In the genomic region with DNA sequence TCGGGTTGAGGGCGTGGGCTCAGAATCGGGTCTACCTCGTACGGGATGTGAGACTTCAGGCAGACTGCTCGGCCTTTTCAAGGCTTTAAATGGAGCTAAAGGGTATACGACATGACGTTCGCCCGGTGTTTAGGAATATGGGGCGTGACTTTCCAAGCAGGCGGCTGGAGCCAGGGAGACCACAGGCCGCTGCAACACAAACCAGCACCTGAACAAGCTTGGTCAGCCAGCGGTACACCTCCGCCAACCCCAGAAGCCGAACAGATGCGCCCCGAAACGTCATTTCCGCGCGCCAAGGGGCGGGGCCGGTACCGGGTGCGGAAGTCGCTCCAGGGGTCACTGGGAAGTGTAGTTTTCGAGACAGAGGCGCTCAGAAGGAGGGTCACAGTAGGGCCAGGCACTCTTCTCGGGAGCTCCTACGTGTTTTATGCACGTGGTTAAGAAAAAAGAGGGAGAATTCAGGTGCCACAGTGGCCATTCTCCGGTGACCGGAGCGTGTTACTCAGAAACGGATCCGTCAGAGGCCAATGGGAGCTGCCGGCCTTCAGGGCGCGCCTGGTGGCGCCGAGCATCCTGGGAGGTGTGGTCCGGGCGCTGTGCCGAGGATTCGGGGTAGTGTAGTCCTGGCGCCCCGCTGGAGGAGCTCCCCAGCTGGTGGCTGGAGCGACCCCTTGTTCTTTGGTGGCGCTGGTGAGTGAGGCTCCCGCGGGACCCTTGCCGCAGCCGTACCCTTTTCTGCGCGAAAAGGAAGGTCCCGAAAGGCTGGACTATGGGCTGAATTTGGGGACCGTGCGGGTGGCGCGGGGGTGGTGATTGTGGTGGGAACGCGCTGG, we compare ENCODE assay signal across 1 cellular context.
TF ChIP-seq lines count a peak whose summit lies in the region.

A gene (plus strand): TSS at position 613 of the 833 bp plus-strand sequence. CDS start 17,160 bp downstream, outside the sequence.

TF ChIP-seq in HepG2, 621 proteins besides CTCF, POLR2A, EP300 and RAD21 (continued from another document and continues in another):
- TF ChIP-seq MBD4 (IDR thresholded peaks at IDR 0.05; ENCODE audit: borderline replicate concordance, low read length) (no peak), ZNF841 (CRISPR knock-in tag; IDR thresholded peaks at IDR 0.05; ENCODE audit: borderline replicate concordance) (no peak), RBAK (CRISPR knock-in tag; IDR thresholded peaks at IDR 0.05) (peak; percentile 24; the same call in 1 of the 2 replicates), ZSCAN29 (CRISPR knock-in tag; conservative IDR thresholded peaks at IDR 0.05) (peak; percentile 94), ZNF441 (CRISPR knock-in tag; IDR thresholded peaks at IDR 0.05; ENCODE audit: borderline replicate concordance) (peak; percentile 48; the same call in 1 of the 2 replicates), ZNF614 (CRISPR knock-in tag; IDR thresholded peaks at IDR 0.05; ENCODE audit: borderline replicate concordance) (peak; percentile 62; the same call in 1 of the 2 replicates), TARDBP (CRISPR knock-in tag; IDR thresholded peaks at IDR 0.05) (peak; percentile 55), ZNF672 (CRISPR knock-in tag; IDR thresholded peaks at IDR 0.05) (no peak), GZF1 (CRISPR knock-in tag; IDR thresholded peaks at IDR 0.05) (peak; percentile 87), DR1 (CRISPR knock-in tag; IDR thresholded peaks at IDR 0.05) (peak; percentile 61; the same call in 1 of the 2 replicates), ZNF564 (CRISPR knock-in tag; IDR thresholded peaks at IDR 0.05) (no peak), ARNT (IDR thresholded peaks at IDR 0.05) (no peak), ZNF607 (CRISPR knock-in tag; IDR thresholded peaks at IDR 0.05; ENCODE audit: borderline replicate concordance) (peak; percentile 65), MLLT10 (CRISPR knock-in tag; IDR thresholded peaks at IDR 0.05) (no peak), HOXD1 (CRISPR knock-in tag; IDR thresholded peaks at IDR 0.05) (peak; percentile 91), RAD51 (IDR thresholded peaks at IDR 0.05; ENCODE audit: borderline replicate concordance) (no peak), RNF2 (conservative IDR thresholded peaks at IDR 0.05; ENCODE audit: low read depth) (no peak; the same call in 1 of the 2 replicates), PLRG1 (conservative IDR thresholded peaks at IDR 0.05) (no peak), ZNF567 (CRISPR knock-in tag; IDR thresholded peaks at IDR 0.05; ENCODE audit: borderline replicate concordance) (peak; percentile 41), TCF7 (IDR thresholded peaks at IDR 0.05; ENCODE audit: low read depth) (no peak), NR2C2 (CRISPR knock-in tag; IDR thresholded peaks at IDR 0.05; ENCODE audit: borderline replicate concordance) (peak; percentile 96), STAT5B (CRISPR knock-in tag; IDR thresholded peaks at IDR 0.05) (0 out of 2 replicates have a peak, but pooled peaks have one; percentile 43), MEIS2 (CRISPR knock-in tag; IDR thresholded peaks at IDR 0.05) (peak; percentile 54; the same call in 1 of the 2 replicates), FOXO1 (CRISPR knock-in tag; IDR thresholded peaks at IDR 0.05) (peak; percentile 20; the same call in 1 of the 2 replicates), NFE2 (CRISPR knock-in tag; IDR thresholded peaks at IDR 0.05) (no peak), GFI1 (CRISPR knock-in tag; IDR thresholded peaks at IDR 0.05; ENCODE audit: borderline replicate concordance) (peak; percentile 85), ZNF83 (CRISPR knock-in tag; IDR thresholded peaks at IDR 0.05; ENCODE audit: borderline replicate concordance) (peak; percentile 30; the same call in 1 of the 2 replicates), ZNF350 (CRISPR knock-in tag; IDR thresholded peaks at IDR 0.05; ENCODE audit: borderline replicate concordance, low read depth) (peak; percentile 99), CCAR2 (optimal IDR thresholded peaks at IDR 0.05; ENCODE audit: low read depth, low read length) (no peak), SOX5 (CRISPR knock-in tag; IDR thresholded peaks at IDR 0.05; ENCODE audit: borderline replicate concordance) (peak; percentile 29), YEATS4 (CRISPR knock-in tag; IDR thresholded peaks at IDR 0.05; ENCODE audit: borderline replicate concordance) (peak; percentile 91), SKI (IDR thresholded peaks at IDR 0.05; ENCODE audit: partially characterized antibody) (no peak), ZNF451 (CRISPR knock-in tag; IDR thresholded peaks at IDR 0.05) (no peak; the same call in none of the 2 replicates), ETV6 (CRISPR knock-in tag; conservative IDR thresholded peaks at IDR 0.05) (no peak; the same call in 1 of the 2 replicates), AKAP8 (CRISPR knock-in tag; IDR thresholded peaks at IDR 0.05) (peak; percentile 85)
- TF ChIP-seq, protein P1, sequence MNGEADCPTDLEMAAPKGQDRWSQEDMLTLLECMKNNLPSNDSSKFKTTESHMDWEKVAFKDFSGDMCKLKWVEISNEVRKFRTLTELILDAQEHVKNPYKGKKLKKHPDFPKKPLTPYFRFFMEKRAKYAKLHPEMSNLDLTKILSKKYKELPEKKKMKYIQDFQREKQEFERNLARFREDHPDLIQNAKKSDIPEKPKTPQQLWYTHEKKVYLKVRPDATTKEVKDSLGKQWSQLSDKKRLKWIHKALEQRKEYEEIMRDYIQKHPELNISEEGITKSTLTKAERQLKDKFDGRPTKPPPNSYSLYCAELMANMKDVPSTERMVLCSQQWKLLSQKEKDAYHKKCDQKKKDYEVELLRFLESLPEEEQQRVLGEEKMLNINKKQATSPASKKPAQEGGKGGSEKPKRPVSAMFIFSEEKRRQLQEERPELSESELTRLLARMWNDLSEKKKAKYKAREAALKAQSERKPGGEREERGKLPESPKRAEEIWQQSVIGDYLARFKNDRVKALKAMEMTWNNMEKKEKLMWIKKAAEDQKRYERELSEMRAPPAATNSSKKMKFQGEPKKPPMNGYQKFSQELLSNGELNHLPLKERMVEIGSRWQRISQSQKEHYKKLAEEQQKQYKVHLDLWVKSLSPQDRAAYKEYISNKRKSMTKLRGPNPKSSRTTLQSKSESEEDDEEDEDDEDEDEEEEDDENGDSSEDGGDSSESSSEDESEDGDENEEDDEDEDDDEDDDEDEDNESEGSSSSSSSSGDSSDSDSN (CRISPR knock-in tag; IDR thresholded peaks at IDR 0.05): peak; percentile 65; the same call in 1 of the 2 replicates
- TF ChIP-seq, protein P2, sequence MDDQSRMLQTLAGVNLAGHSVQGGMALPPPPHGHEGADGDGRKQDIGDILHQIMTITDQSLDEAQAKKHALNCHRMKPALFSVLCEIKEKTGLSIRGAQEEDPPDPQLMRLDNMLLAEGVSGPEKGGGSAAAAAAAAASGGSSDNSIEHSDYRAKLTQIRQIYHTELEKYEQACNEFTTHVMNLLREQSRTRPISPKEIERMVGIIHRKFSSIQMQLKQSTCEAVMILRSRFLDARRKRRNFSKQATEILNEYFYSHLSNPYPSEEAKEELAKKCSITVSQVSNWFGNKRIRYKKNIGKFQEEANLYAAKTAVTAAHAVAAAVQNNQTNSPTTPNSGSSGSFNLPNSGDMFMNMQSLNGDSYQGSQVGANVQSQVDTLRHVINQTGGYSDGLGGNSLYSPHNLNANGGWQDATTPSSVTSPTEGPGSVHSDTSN (CRISPR knock-in tag; IDR thresholded peaks at IDR 0.05; ENCODE audit: borderline replicate concordance): no peak
- TF ChIP-seq, protein P3, sequence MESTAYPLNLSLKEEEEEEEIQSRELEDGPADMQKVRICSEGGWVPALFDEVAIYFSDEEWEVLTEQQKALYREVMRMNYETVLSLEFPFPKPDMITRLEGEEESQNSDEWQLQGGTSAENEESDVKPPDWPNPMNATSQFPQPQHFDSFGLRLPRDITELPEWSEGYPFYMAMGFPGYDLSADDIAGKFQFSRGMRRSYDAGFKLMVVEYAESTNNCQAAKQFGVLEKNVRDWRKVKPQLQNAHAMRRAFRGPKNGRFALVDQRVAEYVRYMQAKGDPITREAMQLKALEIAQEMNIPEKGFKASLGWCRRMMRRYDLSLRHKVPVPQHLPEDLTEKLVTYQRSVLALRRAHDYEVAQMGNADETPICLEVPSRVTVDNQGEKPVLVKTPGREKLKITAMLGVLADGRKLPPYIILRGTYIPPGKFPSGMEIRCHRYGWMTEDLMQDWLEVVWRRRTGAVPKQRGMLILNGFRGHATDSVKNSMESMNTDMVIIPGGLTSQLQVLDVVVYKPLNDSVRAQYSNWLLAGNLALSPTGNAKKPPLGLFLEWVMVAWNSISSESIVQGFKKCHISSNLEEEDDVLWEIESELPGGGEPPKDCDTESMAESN (CRISPR knock-in tag; conservative IDR thresholded peaks at IDR 0.05): peak; percentile 97
- TF ChIP-seq, protein P4, sequence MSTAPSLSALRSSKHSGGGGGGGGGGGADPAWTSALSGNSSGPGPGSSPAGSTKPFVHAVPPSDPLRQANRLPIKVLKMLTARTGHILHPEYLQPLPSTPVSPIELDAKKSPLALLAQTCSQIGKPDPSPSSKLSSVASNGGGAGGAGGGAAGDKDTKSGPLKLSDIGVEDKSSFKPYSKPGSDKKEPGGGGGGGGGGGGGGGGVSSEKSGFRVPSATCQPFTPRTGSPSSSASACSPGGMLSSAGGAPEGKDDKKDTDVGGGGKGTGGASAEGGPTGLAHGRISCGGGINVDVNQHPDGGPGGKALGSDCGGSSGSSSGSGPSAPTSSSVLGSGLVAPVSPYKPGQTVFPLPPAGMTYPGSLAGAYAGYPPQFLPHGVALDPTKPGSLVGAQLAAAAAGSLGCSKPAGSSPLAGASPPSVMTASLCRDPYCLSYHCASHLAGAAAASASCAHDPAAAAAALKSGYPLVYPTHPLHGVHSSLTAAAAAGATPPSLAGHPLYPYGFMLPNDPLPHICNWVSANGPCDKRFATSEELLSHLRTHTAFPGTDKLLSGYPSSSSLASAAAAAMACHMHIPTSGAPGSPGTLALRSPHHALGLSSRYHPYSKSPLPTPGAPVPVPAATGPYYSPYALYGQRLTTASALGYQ (CRISPR knock-in tag; IDR thresholded peaks at IDR 0.05): peak; percentile 55; the same call in 1 of the 2 replicates
- TF ChIP-seq, protein P5, sequence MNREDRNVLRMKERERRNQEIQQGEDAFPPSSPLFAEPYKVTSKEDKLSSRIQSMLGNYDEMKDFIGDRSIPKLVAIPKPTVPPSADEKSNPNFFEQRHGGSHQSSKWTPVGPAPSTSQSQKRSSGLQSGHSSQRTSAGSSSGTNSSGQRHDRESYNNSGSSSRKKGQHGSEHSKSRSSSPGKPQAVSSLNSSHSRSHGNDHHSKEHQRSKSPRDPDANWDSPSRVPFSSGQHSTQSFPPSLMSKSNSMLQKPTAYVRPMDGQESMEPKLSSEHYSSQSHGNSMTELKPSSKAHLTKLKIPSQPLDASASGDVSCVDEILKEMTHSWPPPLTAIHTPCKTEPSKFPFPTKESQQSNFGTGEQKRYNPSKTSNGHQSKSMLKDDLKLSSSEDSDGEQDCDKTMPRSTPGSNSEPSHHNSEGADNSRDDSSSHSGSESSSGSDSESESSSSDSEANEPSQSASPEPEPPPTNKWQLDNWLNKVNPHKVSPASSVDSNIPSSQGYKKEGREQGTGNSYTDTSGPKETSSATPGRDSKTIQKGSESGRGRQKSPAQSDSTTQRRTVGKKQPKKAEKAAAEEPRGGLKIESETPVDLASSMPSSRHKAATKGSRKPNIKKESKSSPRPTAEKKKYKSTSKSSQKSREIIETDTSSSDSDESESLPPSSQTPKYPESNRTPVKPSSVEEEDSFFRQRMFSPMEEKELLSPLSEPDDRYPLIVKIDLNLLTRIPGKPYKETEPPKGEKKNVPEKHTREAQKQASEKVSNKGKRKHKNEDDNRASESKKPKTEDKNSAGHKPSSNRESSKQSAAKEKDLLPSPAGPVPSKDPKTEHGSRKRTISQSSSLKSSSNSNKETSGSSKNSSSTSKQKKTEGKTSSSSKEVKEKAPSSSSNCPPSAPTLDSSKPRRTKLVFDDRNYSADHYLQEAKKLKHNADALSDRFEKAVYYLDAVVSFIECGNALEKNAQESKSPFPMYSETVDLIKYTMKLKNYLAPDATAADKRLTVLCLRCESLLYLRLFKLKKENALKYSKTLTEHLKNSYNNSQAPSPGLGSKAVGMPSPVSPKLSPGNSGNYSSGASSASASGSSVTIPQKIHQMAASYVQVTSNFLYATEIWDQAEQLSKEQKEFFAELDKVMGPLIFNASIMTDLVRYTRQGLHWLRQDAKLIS (CRISPR knock-in tag; IDR thresholded peaks at IDR 0.05): 0 out of 2 replicates have a peak, but pooled peaks have one; percentile 17
- TF ChIP-seq, protein P6, sequence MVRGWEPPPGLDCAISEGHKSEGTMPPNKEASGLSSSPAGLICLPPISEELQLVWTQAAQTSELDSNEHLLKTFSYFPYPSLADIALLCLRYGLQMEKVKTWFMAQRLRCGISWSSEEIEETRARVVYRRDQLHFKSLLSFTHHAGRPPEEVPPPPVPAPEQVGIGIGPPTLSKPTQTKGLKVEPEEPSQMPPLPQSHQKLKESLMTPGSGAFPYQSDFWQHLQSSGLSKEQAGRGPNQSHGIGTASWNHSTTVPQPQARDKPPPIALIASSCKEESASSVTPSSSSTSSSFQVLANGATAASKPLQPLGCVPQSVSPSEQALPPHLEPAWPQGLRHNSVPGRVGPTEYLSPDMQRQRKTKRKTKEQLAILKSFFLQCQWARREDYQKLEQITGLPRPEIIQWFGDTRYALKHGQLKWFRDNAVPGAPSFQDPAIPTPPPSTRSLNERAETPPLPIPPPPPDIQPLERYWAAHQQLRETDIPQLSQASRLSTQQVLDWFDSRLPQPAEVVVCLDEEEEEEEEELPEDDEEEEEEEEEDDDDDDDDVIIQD (CRISPR knock-in tag; IDR thresholded peaks at IDR 0.05; ENCODE audit: low read depth): 0 out of 2 replicates have a peak, but pooled peaks have one; percentile 37
- TF ChIP-seq, protein P7, sequence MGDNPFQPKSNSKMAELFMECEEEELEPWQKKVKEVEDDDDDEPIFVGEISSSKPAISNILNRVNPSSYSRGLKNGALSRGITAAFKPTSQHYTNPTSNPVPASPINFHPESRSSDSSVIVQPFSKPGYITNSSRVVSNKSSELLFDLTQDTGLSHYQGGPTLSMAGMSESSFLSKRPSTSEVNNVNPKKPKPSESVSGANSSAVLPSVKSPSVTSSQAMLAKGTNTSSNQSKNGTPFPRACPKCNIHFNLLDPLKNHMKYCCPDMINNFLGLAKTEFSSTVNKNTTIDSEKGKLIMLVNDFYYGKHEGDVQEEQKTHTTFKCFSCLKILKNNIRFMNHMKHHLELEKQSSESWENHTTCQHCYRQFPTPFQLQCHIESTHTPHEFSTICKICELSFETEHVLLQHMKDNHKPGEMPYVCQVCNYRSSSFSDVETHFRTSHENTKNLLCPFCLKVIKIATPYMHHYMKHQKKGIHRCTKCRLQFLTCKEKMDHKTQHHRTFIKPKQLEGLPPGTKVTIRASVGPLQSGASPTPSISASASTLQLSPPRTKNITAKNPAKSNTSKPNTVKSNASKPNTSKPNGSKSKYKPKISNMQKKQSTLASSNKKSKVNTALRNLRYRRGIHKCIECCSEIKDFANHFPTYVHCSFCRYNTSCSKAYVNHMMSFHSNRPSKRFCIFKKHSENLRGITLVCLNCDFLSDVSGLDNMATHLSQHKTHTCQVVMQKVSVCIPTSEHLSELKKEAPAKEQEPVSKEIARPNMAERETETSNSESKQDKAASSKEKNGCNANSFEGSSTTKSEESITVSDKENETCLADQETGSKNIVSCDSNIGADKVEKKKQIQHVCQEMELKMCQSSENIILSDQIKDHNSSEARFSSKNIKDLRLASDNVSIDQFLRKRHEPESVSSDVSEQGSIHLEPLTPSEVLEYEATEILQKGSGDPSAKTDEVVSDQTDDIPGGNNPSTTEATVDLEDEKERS (CRISPR knock-in tag; IDR thresholded peaks at IDR 0.05): peak; percentile 78
